In the genomic region with DNA sequence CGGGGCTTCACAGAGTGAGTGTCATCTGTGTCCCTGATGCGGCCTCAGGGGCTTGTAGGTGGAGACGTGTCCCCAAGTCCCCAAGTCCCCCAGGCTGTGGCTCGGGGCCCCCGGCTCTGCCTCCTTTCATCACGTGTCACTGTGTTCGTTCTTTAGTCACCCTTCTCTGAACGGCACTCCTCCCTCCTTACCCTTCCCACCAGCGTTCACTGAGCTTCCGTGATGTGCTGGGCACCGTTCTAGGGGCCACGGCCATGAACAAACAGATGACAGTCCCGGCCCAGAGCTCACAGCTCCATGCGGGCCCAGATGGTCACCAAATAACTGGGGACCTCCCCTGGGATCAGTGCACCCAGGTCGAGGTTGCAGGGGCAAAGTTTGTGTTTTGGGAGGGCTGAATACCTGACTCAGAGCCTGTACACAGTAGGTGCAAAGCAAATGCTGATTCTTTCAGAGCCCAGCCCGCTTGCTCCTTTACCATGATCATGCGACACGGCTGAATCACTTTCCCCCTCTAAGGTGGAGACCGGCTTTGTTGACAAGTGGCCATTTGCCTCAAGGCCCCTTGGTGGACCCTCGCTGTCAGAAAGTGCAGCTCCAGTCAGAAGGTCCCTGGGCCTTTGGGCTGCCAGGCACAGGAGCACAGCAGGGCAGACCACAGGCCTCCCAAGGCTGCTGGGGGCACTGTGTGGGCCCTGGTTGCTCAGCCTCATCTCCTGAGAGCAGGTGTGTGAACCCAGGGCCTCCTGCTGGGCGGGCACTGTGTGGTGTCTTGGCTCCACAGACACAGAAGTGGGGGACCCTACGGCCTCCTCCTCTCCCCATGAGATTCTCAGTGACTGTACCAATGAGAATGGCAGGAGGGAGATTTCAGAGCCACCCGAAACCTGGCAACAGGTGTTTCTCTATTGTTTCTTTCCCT, we compare ENCODE assay signal across 18 cellular contexts.
"Had no signal": no experiment of that assay in that cellular context is flagged by ENCODE, and none has a peak within 500 bp of the region (broad histone marks: within the 10 kb centered on the region; RNA-seq: fewer than 3 reads in every experiment).

No MANE protein-coding gene starts in this region.

- H3K4me3 Mint-ChIP-seq: activated naive CD8-positive, alpha-beta T cell treated with anti-CD3 and anti-CD28 coated beads, Interleukin-2, amount 50 U/mL, for 24 hours; activated T-helper 1 cell treated with anti-CD3 and anti-CD28 coated beads, Interleukin-12 subunit alpha, Interleukin-12 subunit beta, Interleukin-2, Interleukin-4 antibody, amounts not matched to agents 30 ng/mL and 10 ng/mL and 1 ng/mL, durations not matched to agents 14 hours and 24 hours and 36 hours; endodermal cell; naive B cell; T-helper 17 cell had no signal

- H3K79me2 ChIP-seq: parathyroid adenoma had no signal

- H3K27ac Mint-ChIP-seq: activated naive CD8-positive, alpha-beta T cell treated with anti-CD3 and anti-CD28 coated beads, Interleukin-2, amount 50 U/mL, for 24 hours; activated T-helper 1 cell treated with anti-CD3 and anti-CD28 coated beads, Interleukin-12 subunit alpha, Interleukin-12 subunit beta, Interleukin-2, Interleukin-4 antibody, amounts not matched to agents 30 ng/mL and 10 ng/mL and 1 ng/mL, durations not matched to agents 14 hours and 24 hours and 36 hours; endodermal cell; naive B cell; T-helper 17 cell had no signal

- ATAC-seq: activated naive CD8-positive, alpha-beta T cell treated with anti-CD3 and anti-CD28 coated beads, Interleukin-2, amount 50 U/mL, for 24 hours; gastrocnemius medialis; heart right ventricle; stimulated activated naive CD8-positive, alpha-beta T cell treated with anti-CD3 and anti-CD28 coated beads, Interleukin-15, Interleukin-2, amounts not matched to agents 100 U/mL and 50 U/mL, for 24 hours; T-helper 17 cell had no signal

- H3K36me3 Mint-ChIP-seq: naive B cell had no signal

- H3K27ac ChIP-seq: breast epithelium, gastrocnemius medialis, heart right ventricle, parathyroid adenoma, suprapubic skin, WERI-Rb-1 had no signal

- H3K4me3 ChIP-seq: breast epithelium, gastrocnemius medialis, heart right ventricle, suprapubic skin had no signal

- H3K9ac ChIP-seq: parathyroid adenoma had no signal

- H3K9me3 Mint-ChIP-seq: activated naive CD8-positive, alpha-beta T cell treated with anti-CD3 and anti-CD28 coated beads, Interleukin-2, amount 50 U/mL, for 24 hours; activated T-helper 1 cell treated with anti-CD3 and anti-CD28 coated beads, Interleukin-12 subunit alpha, Interleukin-12 subunit beta, Interleukin-2, Interleukin-4 antibody, amounts not matched to agents 30 ng/mL and 10 ng/mL and 1 ng/mL, durations not matched to agents 14 hours and 24 hours and 36 hours; endodermal cell; naive B cell had no signal

- DNase-seq: activated CD4-positive, alpha-beta T cell treated with anti-CD3 and anti-CD28 coated beads, Interleukin-2, amount 50 U/mL, for 48 hours; activated naive CD4-positive, alpha-beta T cell; activated naive CD8-positive, alpha-beta T cell treated with anti-CD3 and anti-CD28 coated beads, Interleukin-2, amount 50 U/mL, for 24 hours; endodermal cell; gastrocnemius medialis; heart right ventricle; mammary epithelial cell; naive B cell; small intestine; stimulated activated CD4-positive, alpha-beta T cell treated with anti-CD3 and anti-CD28 coated beads, Interleukin-4, amount 100 ng/mL, for 4 hours; stimulated activated naive CD8-positive, alpha-beta T cell treated with anti-CD3 and anti-CD28 coated beads, Interleukin-15, Interleukin-2, amounts not matched to agents 100 U/mL and 50 U/mL, for 24 hours; T-helper 17 cell; trophoblast cell; WERI-Rb-1 had no signal

- H3K36me3 ChIP-seq: breast epithelium, gastrocnemius medialis, heart right ventricle, suprapubic skin, WERI-Rb-1 had no signal

- H3K9me3 ChIP-seq: breast epithelium, gastrocnemius medialis, heart right ventricle, suprapubic skin had no signal

- H3K4me1 Mint-ChIP-seq: activated naive CD8-positive, alpha-beta T cell treated with anti-CD3 and anti-CD28 coated beads, Interleukin-2, amount 50 U/mL, for 24 hours had no signal

- H3K4me1 ChIP-seq: breast epithelium, gastrocnemius medialis, heart right ventricle, parathyroid adenoma, suprapubic skin had no signal

- H2AFZ ChIP-seq: parathyroid adenoma had no signal
